ENCODE assay signal across 12 cellular contexts in genomic region chr7:26159243-26159642, GRCh38. TPM values are rescaled to one million over a fixed set of nuclear protein-coding genes. Genes with fewer than 3 reads are reported as not detected.
DNase-seq lines count a peak whose midpoint lies in the region; ATAC-seq and TF ChIP-seq lines count a peak whose summit lies in the region.
"Had no signal": no experiment of that assay in that cellular context is flagged by ENCODE, and none has a peak within 500 bp of the region (broad histone marks: within the 10 kb centered on the region; RNA-seq: fewer than 3 reads in every experiment).

No MANE protein-coding gene starts in this region.

- no peak overlapping the region for H3K4me3 Mint-ChIP-seq in CD4-positive, alpha-beta T cell
- H3K4me3 Mint-ChIP-seq in WTC11, result 0 out of 2 replicates have a peak overlapping the region, but pooled peaks have one; percentile 12
- H3K4me3 Mint-ChIP-seq: CD8-positive, alpha-beta T cell; naive thymus-derived CD8-positive, alpha-beta T cell had no signal

- H3K36me3 ChIP-seq in heart left ventricle (no peaks in the 10 kb centered on the region), esophagus squamous epithelium (no peaks in the 10 kb centered on the region)
- H3K36me3 ChIP-seq: sigmoid colon had no signal

- no peaks in the 10 kb centered on the region for H3K9me3 ChIP-seq in CD4-positive, alpha-beta T cell (ENCODE audit: control insufficient read depth, low read length)
- H3K9me3 ChIP-seq in heart left ventricle (peaks cover 0 to 6% (median 0%) of the 10 kb centered on the region in 12 donors), esophagus squamous epithelium (no peaks in the 10 kb centered on the region)

- no peak for TF ChIP-seq POLR2A in heart left ventricle (IDR thresholded peaks at IDR 0.05)
- no peak for TF ChIP-seq POLR2A in esophagus squamous epithelium (IDR thresholded peaks at IDR 0.05)

- H3K9me3 Mint-ChIP-seq in CD4-positive, alpha-beta T cell, result no peaks in the 10 kb centered on the region
- H3K9me3 Mint-ChIP-seq in WTC11, result peaks cover 9% of the 10 kb centered on the region
- H3K9me3 Mint-ChIP-seq: CD8-positive, alpha-beta T cell had no signal

- DNase-seq in CD4-positive, alpha-beta T cell, result no peak
- peak; percentile 54 for DNase-seq in ELR (ENCODE audit: low read depth)
- no peak for DNase-seq in WTC11 (ENCODE audit: low spot score)
- peak; percentile 22 for DNase-seq in kidney glomerular epithelial cell (lab: John Stamatoyannopoulos, UW)
- no peak for DNase-seq in heart left ventricle
- no peak for DNase-seq in esophagus squamous epithelium (lab: John Stamatoyannopoulos, UW)
- DNase-seq: CD8-positive, alpha-beta T cell; foreskin keratinocyte; naive thymus-derived CD8-positive, alpha-beta T cell; RPMI8226; sigmoid colon had no signal

- ATAC-seq in CD4-positive, alpha-beta T cell (ENCODE audit: poor library complexity), result no peak
- ATAC-seq in WTC11 (peak; percentile 31; the same call in 1 of the 2 replicates), HG02938 (IDR thresholded peaks at IDR 0.05; ENCODE audit: unreplicated experiment) (no peak), heart left ventricle (no peak)
- ATAC-seq: CD8-positive, alpha-beta T cell; foreskin keratinocyte; naive thymus-derived CD8-positive, alpha-beta T cell had no signal

- peaks cover 50% of the 10 kb centered on the region for H3K4me1 Mint-ChIP-seq in CD4-positive, alpha-beta T cell (ENCODE audit: low read depth)
- H3K4me1 Mint-ChIP-seq in WTC11, result peaks cover 80% of the 10 kb centered on the region

- H3K27me3 ChIP-seq in CD4-positive, alpha-beta T cell (ENCODE audit: control insufficient read depth, insufficient read depth, low read length), result no peaks in the 10 kb centered on the region
- H3K27me3 ChIP-seq in heart left ventricle (peaks cover 0 to 6% (median 0%) of the 10 kb centered on the region in 9 donors), esophagus squamous epithelium (peaks cover 0 to 7% (median 0%) of the 10 kb centered on the region in 4 donors)
- H3K27me3 ChIP-seq: foreskin keratinocyte had no signal

- peaks cover 0 to 30% (median 0%) of the 10 kb centered on the region in 12 donors for H3K4me1 ChIP-seq in heart left ventricle
- peaks cover 6 to 38% (median 18%) of the 10 kb centered on the region in 3 donors for H3K4me1 ChIP-seq in esophagus squamous epithelium
- H3K4me1 ChIP-seq: sigmoid colon had no signal

- POLR2A ChIA-PET in CD4-positive, alpha-beta T cell (lab: Charles Lee), result interaction anchor here (1.6 to 2.8 kb wide), 4 partner anchors 26 to 40 kb away, joined by 3 to 10 read pairs (median 6); no protein-coding TSS in a partner anchor
- POLR2A ChIA-PET in WTC11 (lab: Charles Lee), result no interaction called here

- intact Hi-C loops in CD4-positive, alpha-beta T cell (cut with DNase I, micrococcal nuclease), result loop anchor here in 1 of 2 experiments (5.0 kb wide), 1 partner anchor 1858 kb away; no protein-coding TSS in a partner anchor
- intact Hi-C loops in heart left ventricle (cut with DNase I), result loop anchor here in 1 of 10 donors (5.0 kb wide), 1 partner anchor 38 kb away; no protein-coding TSS in a partner anchor
- intact Hi-C loops in esophagus squamous epithelium (cut with DNase I), result no loop called here

- H3K4me3 ChIP-seq in heart left ventricle, result no peak overlapping the region
- no peak overlapping the region for H3K4me3 ChIP-seq in esophagus squamous epithelium
- H3K4me3 ChIP-seq: sigmoid colon had no signal

- no peak for TF ChIP-seq CTCF in CD4-positive, alpha-beta T cell (IDR thresholded peaks at IDR 0.05)
- no peak for TF ChIP-seq CTCF in WTC11 (IDR thresholded peaks at IDR 0.05)
- no peak for TF ChIP-seq CTCF in heart left ventricle (IDR thresholded peaks at IDR 0.05)
- no peak for TF ChIP-seq CTCF in esophagus squamous epithelium (IDR thresholded peaks at IDR 0.05)

- WGBS in heart left ventricle, 4 donors, result 51 to 66% (median 64%) methylated on average over 2 of the region's 2 CpGs
- 68 to 100% methylated on average over 2 of the region's 2 CpGs for WGBS in esophagus squamous epithelium, 2 donors

- H3K27ac Mint-ChIP-seq in CD4-positive, alpha-beta T cell, result peak overlapping the region; percentile 1
- H3K27ac Mint-ChIP-seq in WTC11, result peak overlapping the region; percentile 75
- H3K27ac Mint-ChIP-seq: CD8-positive, alpha-beta T cell had no signal

- H3K27me3 Mint-ChIP-seq in CD4-positive, alpha-beta T cell, result no peaks in the 10 kb centered on the region
- H3K27me3 Mint-ChIP-seq in WTC11 (ENCODE audit: low read depth), result no peaks in the 10 kb centered on the region
- H3K27me3 Mint-ChIP-seq: naive thymus-derived CD8-positive, alpha-beta T cell had no signal

- no peaks in the 10 kb centered on the region for H3K36me3 Mint-ChIP-seq in CD4-positive, alpha-beta T cell (ENCODE audit: low read depth)
- peaks cover 22% of the 10 kb centered on the region for H3K36me3 Mint-ChIP-seq in WTC11
- H3K36me3 Mint-ChIP-seq: naive thymus-derived CD8-positive, alpha-beta T cell had no signal

- H3K27ac ChIP-seq in CD4-positive, alpha-beta T cell (ENCODE audit: low read depth, low read length), result no peak overlapping the region
- H3K27ac ChIP-seq in heart left ventricle (no peak overlapping the region), esophagus squamous epithelium (no peak overlapping the region)
- H3K27ac ChIP-seq: foreskin keratinocyte, sigmoid colon had no signal

- CTCF ChIA-PET in CD4-positive, alpha-beta T cell (lab: Charles Lee), result interaction anchor here (2.2 kb wide), 1 partner anchor 15 kb away, joined by 5 read pairs; no protein-coding TSS in a partner anchor
- CTCF ChIA-PET in WTC11 (lab: Charles Lee), result interaction anchor here (1.2 kb wide), 1 partner anchor 210 kb away, joined by 3 read pairs; no protein-coding TSS in a partner anchor

TF ChIP-seq in WTC11, 78 proteins besides CTCF, POLR2A, EP300 and RAD21:
- TF ChIP-seq FOXK1 (CRISPR knock-in tag; IDR thresholded peaks at IDR 0.05), result no peak
- no peak for TF ChIP-seq NFATC4 (CRISPR knock-in tag; IDR thresholded peaks at IDR 0.05)
- TF ChIP-seq TEAD1 (CRISPR knock-in tag; IDR thresholded peaks at IDR 0.05), result no peak
- no peak for TF ChIP-seq ATF3 (CRISPR knock-in tag; conservative IDR thresholded peaks at IDR 0.05)

RNA-seq across cellular contexts. Expression of gene NFE2L3, which starts 7.2 kb away (rescaled TPM):
- total RNA-seq in CD4-positive, alpha-beta T cell, result under 1 TPM; 0.45 to 0.93 TPM
- total RNA-seq in WTC11 (2021) (66.8 to 68.6 TPM (median 68.5 TPM) in 3 replicates), heart left ventricle (1 to 10 TPM in 7 of 9 donors, under 1 TPM in 2; 0.75 to 5.6 (median 1.8) TPM), esophagus squamous epithelium (1 to 10 TPM; 2.0 to 8.4 (median 5.6) TPM)
- 1 to 10 TPM; 1.1 to 1.8 TPM for polyA plus RNA-seq in heart left ventricle

RNA-seq across cellular contexts. Expression of gene HNRNPA2B1, which starts 41.3 kb away (rescaled TPM):
- 100 to 1,000 TPM; 282 to 299 TPM for total RNA-seq in CD4-positive, alpha-beta T cell
- total RNA-seq in WTC11 (2021) (1,081 to 1,101 TPM (median 1,097 TPM) in 3 replicates), heart left ventricle (100 to 1,000 TPM; 142 to 411 (median 377) TPM), esophagus squamous epithelium (100 to 1,000 TPM; 148 to 256 (median 203) TPM)
- polyA plus RNA-seq in heart left ventricle, result 100 to 1,000 TPM; 590 to 732 TPM

RNA-seq across cellular contexts. Expression of gene CBX3, which starts 42.3 kb away (rescaled TPM):
- total RNA-seq in CD4-positive, alpha-beta T cell, result 100 to 1,000 TPM; 124 to 132 TPM
- 204 to 232 TPM (median 213 TPM) in 3 replicates for total RNA-seq in WTC11 (2021)
- total RNA-seq in heart left ventricle, result 10 to 100 TPM; 31.5 to 70.1 (median 59.9) TPM
- 10 to 100 TPM; 50.4 to 66.2 TPM for polyA plus RNA-seq in heart left ventricle
- 10 to 100 TPM; 24.6 to 85.3 (median 74.2) TPM for total RNA-seq in esophagus squamous epithelium

Comparison
In these comparisons a context has a peak if more than half of its experiments do, and no peak if none do; other contexts are left out.
1. DNase-seq: peak in ELR (single experiment) and kidney glomerular epithelial cell (single experiment); none in CD4-positive, alpha-beta T cell (0 of 10), WTC11 (single experiment), heart left ventricle (0 of 5) and esophagus squamous epithelium (single experiment).